Comparison of ENCODE assay signal across 33 cellular contexts in the genomic region with DNA sequence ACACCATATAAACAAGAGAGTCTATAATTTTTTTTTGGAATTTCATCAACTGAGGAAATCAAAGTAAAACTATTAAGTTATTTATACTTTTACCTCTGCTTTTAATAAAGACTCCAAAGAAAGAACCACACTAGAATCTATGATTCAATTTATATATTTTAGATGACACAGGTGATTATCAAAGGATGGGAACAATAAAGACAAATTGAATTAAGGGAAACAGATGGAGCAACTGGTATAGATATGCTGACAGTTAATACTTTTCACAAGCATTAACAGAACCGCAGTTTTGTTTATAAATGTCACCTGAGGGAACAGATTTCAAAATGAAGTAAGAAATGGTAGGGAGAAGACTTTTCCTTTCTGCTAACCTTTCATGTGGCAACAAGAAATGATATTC.
"Had no signal": no experiment of that assay in that cellular context is flagged by ENCODE, and none has a peak within 500 bp of the region (broad histone marks: within the 10 kb centered on the region; RNA-seq: fewer than 3 reads in every experiment).

No MANE protein-coding gene starts in this region.

- DNase-seq: activated B cell treated with CpG ODN at 0.5 μM for 24 hours; activated CD4-positive, alpha-beta memory T cell treated with anti-CD3 and anti-CD28 coated beads for 36 hours; activated CD4-positive, alpha-beta T cell treated with anti-CD3 and anti-CD28 coated beads for 4 hours; activated CD4-positive, alpha-beta T cell treated with anti-CD3 and anti-CD28 coated beads, Interleukin-2, amount 10 ng/mL, durations not matched to agents 24 days and 14 days; activated CD4-positive, alpha-beta T cell treated with anti-CD3 and anti-CD28 coated beads, Interleukin-2, amount 50 U/mL, for 1 hour; activated CD4-positive, alpha-beta T cell treated with anti-CD3 and anti-CD28 coated beads, Interleukin-2, amount 50 U/mL, for 4 hours; activated CD4-positive, CD25-positive, alpha-beta regulatory T cell treated with anti-CD3 and anti-CD28 coated beads, Interleukin-2, amount 50 U/mL, for 72 hours; activated CD8-positive, alpha-beta memory T cell treated with anti-CD3 and anti-CD28 coated beads, Interleukin-2, amount 50 U/mL, for 4 hours; activated CD8-positive, alpha-beta T cell treated with anti-CD3 and anti-CD28 coated beads for 36 hours; activated effector memory CD4-positive, alpha-beta T cell treated with anti-CD3 and anti-CD28 coated beads, Interleukin-2, amount 50 U/mL, for 16 hours; activated gamma-delta T cell treated with Interleukin-2 at 50 U/mL for 16 hours; activated naive CD4-positive, alpha-beta T cell; activated naive CD4-positive, alpha-beta T cell treated with anti-CD3 and anti-CD28 coated beads for 36 hours; activated naive CD4-positive, alpha-beta T cell treated with anti-CD3 and anti-CD28 coated beads, Interleukin-2, amount 50 U/mL, for 16 hours; activated naive CD8-positive, alpha-beta T cell treated with anti-CD3 and anti-CD28 coated beads for 36 hours; activated T-cell treated with anti-CD3 and anti-CD28 coated beads for 4 hours; activated T-cell treated with anti-CD3 and anti-CD28 coated beads, Interleukin-2, amount 50 U/mL, for 1 hour; activated T-cell treated with anti-CD3 and anti-CD28 coated beads, Interleukin-2, amount 50 U/mL, for 4 hours; activated T-cell treated with anti-CD3 and anti-CD28 coated beads, Interleukin-2, amount 50 U/mL, for 72 hours; adrenal gland; amniotic stem cell; aorta; body of pancreas; brain microvascular endothelial cell; caudate nucleus; cerebellar nuclear complex; T-cell; T-helper 2 cell; T-helper 9 cell had no signal

- ATAC-seq: activated CD8-positive, alpha-beta T cell treated with anti-CD3 and anti-CD28 coated beads for 36 hours; activated naive CD4-positive, alpha-beta T cell treated with anti-CD3 and anti-CD28 coated beads, Interleukin-2, amount 50 U/mL, for 72 hours; activated T-cell treated with anti-CD3 and anti-CD28 coated beads, Interleukin-2, amount 50 U/mL, for 4 hours; activated T-cell treated with anti-CD3 and anti-CD28 coated beads, Interleukin-2, amount 50 U/mL, for 72 hours; activated T-helper 17 cell treated with anti-CD3 and anti-CD28 coated beads, Interleukin-2, amount 50 U/mL, for 72 hours; body of pancreas; T-cell had no signal

- H3K27ac ChIP-seq: adrenal gland, body of pancreas, brain microvascular endothelial cell, cardiac muscle cell, VCaP had no signal

- H3K4me3 ChIP-seq: adrenal gland, body of pancreas, cardiac muscle cell had no signal

- H3K4me1 ChIP-seq: adrenal gland, body of pancreas had no signal

- H3K9me3 ChIP-seq: adrenal gland, body of pancreas had no signal

- H3K36me3 ChIP-seq: adrenal gland, brain microvascular endothelial cell, cardiac muscle cell had no signal

- H3K27me3 ChIP-seq: adrenal gland, body of pancreas, brain microvascular endothelial cell, cardiac muscle cell had no signal
